Comparison of ENCODE assay signal across 1 cellular context in genomic region chr5:172496671-172497371, GRCh38.
TF ChIP-seq lines count a peak whose summit lies in the region.

No MANE protein-coding gene starts in this region.

TF ChIP-seq in HEK293, 187 proteins besides CTCF, POLR2A, EP300 and RAD21 (continued from another document):
- peak; percentile 71 for TF ChIP-seq PRDM10 (tag by site-specific recombination; IDR thresholded peaks at IDR 0.05)
- TF ChIP-seq ZBTB21 (tag by site-specific recombination; IDR thresholded peaks at IDR 0.05): peak; percentile 75; the same call in 1 of the 2 replicates
- 0 out of 2 replicates have a peak, but pooled peaks have one; percentile 34 for TF ChIP-seq ZBTB20 (tag by site-specific recombination; IDR thresholded peaks at IDR 0.05)
TF ChIP-seq in HEK293: peak in this region for 10.
